21 cellular contexts compared by ENCODE assay signal in genomic region chr16:12288537-12289174, GRCh38.
DNase-seq lines count a peak whose midpoint lies in the region; ATAC-seq and TF ChIP-seq lines count a peak whose summit lies in the region.
"Had no signal": no experiment of that assay in that cellular context is flagged by ENCODE, and none has a peak within 500 bp of the region (broad histone marks: within the 10 kb centered on the region; RNA-seq: fewer than 3 reads in every experiment).

No MANE protein-coding gene starts in this region.

- H3K27ac ChIP-seq in left ventricle myocardium inferior (replicated peaks) (peak overlapping the region; percentile 53), neuronal stem cell (replicated peaks; ENCODE audit: low read length) (no peak overlapping the region), Karpas-422 (ENCODE audit: low read length) (no peak overlapping the region)
- H3K27ac ChIP-seq: GM23248, SJSA1 had no signal

- no peak for TF ChIP-seq CTCF in left ventricle myocardium inferior (IDR thresholded peaks at IDR 0.05; ENCODE audit: borderline replicate concordance)

- no peaks in the 10 kb centered on the region for H3K9me2 ChIP-seq in Karpas-422 (replicated peaks; ENCODE audit: insufficient read depth, low read length)

- H3K79me2 ChIP-seq in Karpas-422 (ENCODE audit: low read length): no peaks in the 10 kb centered on the region

- intact Hi-C loops in left ventricle myocardium inferior (cut with micrococcal nuclease): no loop called here
- intact Hi-C loops in left ventricle myocardium superior (cut with micrococcal nuclease): no loop called here

- H3K9me3 ChIP-seq in left ventricle myocardium inferior (replicated peaks) (peaks cover 10% of the 10 kb centered on the region), neuronal stem cell (replicated peaks in 1 of 2; ENCODE audit: control insufficient read depth in 2 of 2, insufficient read depth in 1 of 2, low read depth in 1 of 2, low read length in 2 of 2) (peaks cover 2 to 3% of the 10 kb centered on the region in 2 donors), Karpas-422 (ENCODE audit: low read length) (no peaks in the 10 kb centered on the region)
- H3K9me3 ChIP-seq: HAP-1, SJSA1 had no signal

- no peak overlapping the region for H4K91ac ChIP-seq in neuronal stem cell (ENCODE audit: low read depth, low read length, poor library complexity)

- no CpG with 5 or more reads among the region's 8 CpGs for WGBS in neuronal stem cell (ENCODE audit: extremely low coverage in 2 of 2, insufficient read length in 2 of 2, insufficient replicate concordance in 1 of 2), 2 donors

- no peak overlapping the region for H2BK120ac ChIP-seq in neuronal stem cell (ENCODE audit: low read depth, low read length)

- H3K4ac ChIP-seq in neuronal stem cell (ENCODE audit: low read length): no peak overlapping the region

- DNase-seq in left ventricle myocardium inferior: no peak
- DNase-seq in left ventricle myocardium superior: no peak
- DNase-seq in NCI-H2171 treated with DMSO at 0.1 percent for 48 hours (lab: John Stamatoyannopoulos, UW): peak; percentile 64
- no peak for DNase-seq in neuronal stem cell (ENCODE audit: low spot score)
- DNase-seq in Karpas-422: no peak
- DNase-seq: C1 segment of cervical spinal cord; CD8-positive, alpha-beta memory T cell; GM23248; Kasumi-1; MG63; NCI-H1048; NCI-H1436; NCI-H2081 treated with DMSO at 0.1 percent for 48 hours; NCI-H2227 treated with DMSO at 0.1 percent for 48 hours; NCI-H524 treated with DMSO at 0.1 percent for 48 hours; SW 1271 had no signal

- H3K9ac ChIP-seq in neuronal stem cell (ENCODE audit: low read depth, low read length, poor library complexity): no peak overlapping the region
- H3K9ac ChIP-seq in Karpas-422 (ENCODE audit: low read length): no peak overlapping the region
- H3K9ac ChIP-seq: GM23248 had no signal

- H2AFZ ChIP-seq in neuronal stem cell (ENCODE audit: low read length) (no peak overlapping the region), Karpas-422 (ENCODE audit: low read length) (no peak overlapping the region)
- H2AFZ ChIP-seq: GM23248 had no signal

- no peak overlapping the region for H2BK12ac ChIP-seq in neuronal stem cell (ENCODE audit: low read length)

- H2BK15ac ChIP-seq in neuronal stem cell (ENCODE audit: low read length): no peak overlapping the region

- no peaks in the 10 kb centered on the region for H3K79me1 ChIP-seq in neuronal stem cell (ENCODE audit: low read depth, low read length)

- H3K23ac ChIP-seq in neuronal stem cell (ENCODE audit: low read depth, low read length, poor library complexity): no peak overlapping the region

- no peak overlapping the region for H2AK5ac ChIP-seq in neuronal stem cell (ENCODE audit: low read depth, low read length)

- no peak for ATAC-seq in left ventricle myocardium superior
- ATAC-seq in HG03108 (IDR thresholded peaks at IDR 0.05; ENCODE audit: unreplicated experiment): no peak
- no peak for ATAC-seq in GM18873 (IDR thresholded peaks at IDR 0.05; ENCODE audit: low FRiP score, unreplicated experiment)
- ATAC-seq: Panc1 had no signal

- H3K4me2 ChIP-seq in neuronal stem cell (ENCODE audit: insufficient read depth, low read length, poor library complexity, severe bottlenecking) (no peak overlapping the region), Karpas-422 (ENCODE audit: low read depth, low read length, poor library complexity, severe bottlenecking) (no peak overlapping the region)

- H3K27me3 ChIP-seq in left ventricle myocardium inferior (ENCODE audit: low read depth): no peaks in the 10 kb centered on the region
- no peaks in the 10 kb centered on the region for H3K27me3 ChIP-seq in neuronal stem cell (ENCODE audit: control insufficient read depth in 3 of 3, insufficient read depth in 3 of 3, low read depth in 1 of 3, low read length in 3 of 3)
- H3K27me3 ChIP-seq in Karpas-422 (ENCODE audit: low read length): no peaks in the 10 kb centered on the region
- H3K27me3 ChIP-seq: MG63, SJSA1 had no signal

- H4K20me1 ChIP-seq in Karpas-422 (ENCODE audit: insufficient read depth, low read depth, low read length): peaks cover 12% of the 10 kb centered on the region

- peaks cover 10% of the 10 kb centered on the region for H3K4me1 ChIP-seq in left ventricle myocardium inferior
- H3K4me1 ChIP-seq in neuronal stem cell (ENCODE audit: control insufficient read depth in 2 of 2, insufficient read depth in 1 of 2, low read depth in 1 of 2, low read length in 2 of 2): no peaks in the 10 kb centered on the region
- H3K4me1 ChIP-seq in Karpas-422 (ENCODE audit: low read length): peaks cover 6% of the 10 kb centered on the region
- H3K4me1 ChIP-seq: HAP-1, SJSA1 had no signal

- H3K14ac ChIP-seq in neuronal stem cell (ENCODE audit: low read length): no peak overlapping the region

- H3K4me3 ChIP-seq in left ventricle myocardium inferior: no peak overlapping the region
- no peak overlapping the region for H3K4me3 ChIP-seq in neuronal stem cell (ENCODE audit: low read length in 2 of 2)
- no peak overlapping the region for H3K4me3 ChIP-seq in Karpas-422 (ENCODE audit: low read length)
- H3K4me3 ChIP-seq: GM23248, HAP-1, MG63, SJSA1 had no signal

- no peak overlapping the region for H4K8ac ChIP-seq in neuronal stem cell (ENCODE audit: low read depth, low read length)

- H3K36me3 ChIP-seq in left ventricle myocardium inferior (peaks cover 3% of the 10 kb centered on the region), neuronal stem cell (replicated peaks in 1 of 2; ENCODE audit: control insufficient read depth in 2 of 2, insufficient read depth in 2 of 2, low read length in 2 of 2) (no peaks in the 10 kb centered on the region), Karpas-422 (ENCODE audit: insufficient read depth, low read length) (no peaks in the 10 kb centered on the region)
- H3K36me3 ChIP-seq: HAP-1, MG63, SJSA1 had no signal

- no peak overlapping the region for H2BK5ac ChIP-seq in neuronal stem cell (ENCODE audit: low read length)

- H3K18ac ChIP-seq in neuronal stem cell (ENCODE audit: low read length): peak overlapping the region; percentile 53
